Comparison of ENCODE assay signal across 1 cellular context in the genomic region with DNA sequence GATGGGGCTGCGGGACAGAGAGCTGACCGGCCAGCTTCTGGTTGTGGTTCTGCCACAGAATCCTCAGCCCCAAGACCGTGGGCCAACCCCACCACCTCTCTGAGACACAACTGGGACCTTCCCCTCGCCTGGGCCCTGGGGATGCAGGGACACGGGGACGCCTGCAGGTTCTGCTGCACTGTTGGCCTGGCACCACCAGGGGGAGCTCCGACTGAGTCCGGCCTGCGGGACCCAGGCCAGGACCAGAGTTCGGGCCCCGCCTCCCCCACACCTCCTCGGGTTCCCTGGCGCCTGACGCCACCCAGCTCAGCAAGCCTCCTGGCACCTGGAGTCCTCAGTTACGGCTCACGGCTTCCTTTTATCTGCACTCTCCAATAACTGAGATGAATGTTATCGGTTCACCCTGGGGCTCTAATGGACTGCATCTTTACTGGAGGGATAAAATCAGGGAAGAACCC.
TF ChIP-seq lines count a peak whose summit lies in the region.

No MANE protein-coding gene starts in this region.

TF ChIP-seq in HepG2, 621 proteins besides CTCF, POLR2A, EP300 and RAD21 (continued from another document and continues in another):
- TF ChIP-seq IKZF5 (CRISPR knock-in tag; IDR thresholded peaks at IDR 0.05) (peak; percentile 82), EEA1 (CRISPR knock-in tag; IDR thresholded peaks at IDR 0.05; ENCODE audit: borderline replicate concordance) (0 out of 2 replicates have a peak, but pooled peaks have one; percentile 45), ZNF205 (CRISPR knock-in tag; IDR thresholded peaks at IDR 0.05) (no peak; the same call in 1 of the 2 replicates), ZNF850 (CRISPR knock-in tag; conservative IDR thresholded peaks at IDR 0.05) (no peak), YEATS4 (CRISPR knock-in tag; IDR thresholded peaks at IDR 0.05; ENCODE audit: borderline replicate concordance) (no peak; the same call in 1 of the 2 replicates), ZNF691 (CRISPR knock-in tag; IDR thresholded peaks at IDR 0.05; ENCODE audit: borderline replicate concordance, low read depth) (peak; percentile 75; the same call in 1 of the 2 replicates), IRX3 (CRISPR knock-in tag; IDR thresholded peaks at IDR 0.05; ENCODE audit: borderline replicate concordance, low read depth) (peak; percentile 60; the same call in 1 of the 2 replicates), AKAP8 (CRISPR knock-in tag; IDR thresholded peaks at IDR 0.05) (peak; percentile 80; the same call in 1 of the 2 replicates), MXD4 (CRISPR knock-in tag; IDR thresholded peaks at IDR 0.05) (peak; percentile 65; the same call in 1 of the 2 replicates), MLX (CRISPR knock-in tag; IDR thresholded peaks at IDR 0.05) (0 out of 2 replicates have a peak, but pooled peaks have one; percentile 46), ZNF598 (CRISPR knock-in tag; IDR thresholded peaks at IDR 0.05; ENCODE audit: borderline replicate concordance) (peak; percentile 57; the same call in 1 of the 2 replicates), ZZZ3 (CRISPR knock-in tag; IDR thresholded peaks at IDR 0.05; ENCODE audit: borderline replicate concordance) (no peak), ETV5 (CRISPR knock-in tag; IDR thresholded peaks at IDR 0.05; ENCODE audit: borderline replicate concordance) (0 out of 2 replicates have a peak, but pooled peaks have one; percentile 11), ARID5B (CRISPR knock-in tag; IDR thresholded peaks at IDR 0.05) (peak; percentile 60), PHF20 (CRISPR knock-in tag; IDR thresholded peaks at IDR 0.05) (no peak), MXI1 (IDR thresholded peaks at IDR 0.05; ENCODE audit: borderline replicate concordance, low read depth, low read length) (peak; percentile 4; the same call in 1 of the 3 replicates), ZNF7 (CRISPR knock-in tag; IDR thresholded peaks at IDR 0.05) (no peak), ZNF326 (CRISPR knock-in tag; IDR thresholded peaks at IDR 0.05; ENCODE audit: borderline replicate concordance) (no peak), KDM3A (CRISPR knock-in tag; IDR thresholded peaks at IDR 0.05; ENCODE audit: low read depth) (peak; percentile 54; the same call in 1 of the 2 replicates), ZBTB34 (CRISPR knock-in tag; IDR thresholded peaks at IDR 0.05) (0 out of 2 replicates have a peak, but pooled peaks have one; percentile 59), ZNF260 (CRISPR knock-in tag; IDR thresholded peaks at IDR 0.05; ENCODE audit: borderline replicate concordance, low read depth) (no peak), ZNF782 (CRISPR knock-in tag; IDR thresholded peaks at IDR 0.05; ENCODE audit: borderline replicate concordance) (peak; percentile 84; the same call in 1 of the 2 replicates), ZBTB42 (CRISPR knock-in tag; IDR thresholded peaks at IDR 0.05) (no peak), ZNF263 (CRISPR knock-in tag; IDR thresholded peaks at IDR 0.05) (0 out of 2 replicates have a peak, but pooled peaks have one; percentile 20), HOXA3 (CRISPR knock-in tag; IDR thresholded peaks at IDR 0.05) (peak; percentile 62), FOSL1 (CRISPR knock-in tag; IDR thresholded peaks at IDR 0.05; ENCODE audit: borderline replicate concordance) (no peak), ZNF20 (CRISPR knock-in tag; IDR thresholded peaks at IDR 0.05) (no peak), ZNF772 (CRISPR knock-in tag; IDR thresholded peaks at IDR 0.05) (0 out of 2 replicates have a peak, but pooled peaks have one; percentile 45), ZNF350 (CRISPR knock-in tag; IDR thresholded peaks at IDR 0.05; ENCODE audit: borderline replicate concordance, low read depth) (peak; percentile 66), RFXAP (CRISPR knock-in tag; IDR thresholded peaks at IDR 0.05; ENCODE audit: borderline replicate concordance) (no peak), ZFP90 (CRISPR knock-in tag; IDR thresholded peaks at IDR 0.05; ENCODE audit: borderline replicate concordance) (peak; percentile 39; the same call in 1 of the 2 replicates), BCL6 (CRISPR knock-in tag; IDR thresholded peaks at IDR 0.05) (peak; percentile 61), YY1 (IDR thresholded peaks at IDR 0.05; ENCODE audit: insufficient read depth, insufficient replicate concordance, low read depth, low read length) (peak; percentile 54), HNF4A (CRISPR knock-in tag; IDR thresholded peaks at IDR 0.05) (peak; percentile 79), GLI4 (CRISPR knock-in tag; IDR thresholded peaks at IDR 0.05; ENCODE audit: borderline replicate concordance) (peak; percentile 62; the same call in 1 of the 2 replicates), ZBTB20 (CRISPR knock-in tag; IDR thresholded peaks at IDR 0.05; ENCODE audit: borderline replicate concordance, low read depth) (0 out of 2 replicates have a peak, but pooled peaks have one; percentile 48), ZFX (CRISPR knock-in tag; IDR thresholded peaks at IDR 0.05; ENCODE audit: low read depth) (peak; percentile 74), ZNF580 (CRISPR knock-in tag; IDR thresholded peaks at IDR 0.05; ENCODE audit: borderline replicate concordance, low read depth) (peak; percentile 91; the same call in 1 of the 2 replicates), MYC (CRISPR knock-in tag; IDR thresholded peaks at IDR 0.05; ENCODE audit: borderline replicate concordance) (peak; percentile 65; the same call in 1 of the 2 replicates), NFE2 (CRISPR knock-in tag; IDR thresholded peaks at IDR 0.05) (no peak), MZF1 (CRISPR knock-in tag; IDR thresholded peaks at IDR 0.05; ENCODE audit: borderline replicate concordance) (0 out of 2 replicates have a peak, but pooled peaks have one; percentile 39), HNF4G (IDR thresholded peaks at IDR 0.05; ENCODE audit: borderline replicate concordance, low read depth, low read length) (peak; percentile 55; the same call in 1 of the 2 replicates), HNF4G (CRISPR knock-in tag; IDR thresholded peaks at IDR 0.05; ENCODE audit: borderline replicate concordance, low read depth) (0 out of 2 replicates have a peak, but pooled peaks have one; percentile 35), FOSL2 (CRISPR knock-in tag; IDR thresholded peaks at IDR 0.05) (peak; percentile 52; the same call in 1 of the 2 replicates), PPARG (CRISPR knock-in tag; conservative IDR thresholded peaks at IDR 0.05) (peak; percentile 61; the same call in 1 of the 2 replicates), NR2F6 (IDR thresholded peaks at IDR 0.05) (no peak; the same call in 1 of the 2 replicates), NR2F6 (CRISPR knock-in tag; IDR thresholded peaks at IDR 0.05) (peak; percentile 43; the same call in 1 of the 2 replicates), HOXA7 (CRISPR knock-in tag; IDR thresholded peaks at IDR 0.05) (no peak), MAZ (IDR thresholded peaks at IDR 0.05; ENCODE audit: borderline replicate concordance, low read depth, low read length) (peak; percentile 62; the same call in 1 of the 2 replicates), MAZ (CRISPR knock-in tag; IDR thresholded peaks at IDR 0.05; ENCODE audit: low read depth) (peak; percentile 78), SYNCRIP (IDR thresholded peaks at IDR 0.05; ENCODE audit: insufficient read depth, low read depth, low read length) (no peak), PHF8 (CRISPR knock-in tag; IDR thresholded peaks at IDR 0.05) (peak; percentile 58)
- TF ChIP-seq, protein P1, sequence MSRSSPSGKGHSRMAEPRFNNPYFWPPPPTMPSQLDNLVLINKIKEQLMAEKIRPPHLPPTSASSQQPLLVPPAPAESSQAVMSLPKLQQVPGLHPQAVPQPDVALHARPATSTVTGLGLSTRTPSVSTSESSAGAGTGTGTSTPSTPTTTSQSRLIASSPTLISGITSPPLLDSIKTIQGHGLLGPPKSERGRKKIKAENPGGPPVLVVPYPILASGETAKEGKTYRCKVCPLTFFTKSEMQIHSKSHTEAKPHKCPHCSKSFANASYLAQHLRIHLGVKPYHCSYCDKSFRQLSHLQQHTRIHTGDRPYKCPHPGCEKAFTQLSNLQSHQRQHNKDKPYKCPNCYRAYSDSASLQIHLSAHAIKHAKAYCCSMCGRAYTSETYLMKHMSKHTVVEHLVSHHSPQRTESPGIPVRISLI (CRISPR knock-in tag; IDR thresholded peaks at IDR 0.05; ENCODE audit: borderline replicate concordance), result no peak
- TF ChIP-seq, protein P2, sequence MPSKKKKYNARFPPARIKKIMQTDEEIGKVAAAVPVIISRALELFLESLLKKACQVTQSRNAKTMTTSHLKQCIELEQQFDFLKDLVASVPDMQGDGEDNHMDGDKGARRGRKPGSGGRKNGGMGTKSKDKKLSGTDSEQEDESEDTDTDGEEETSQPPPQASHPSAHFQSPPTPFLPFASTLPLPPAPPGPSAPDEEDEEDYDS (CRISPR knock-in tag; IDR thresholded peaks at IDR 0.05), result peak; percentile 46; the same call in 1 of the 2 replicates
- TF ChIP-seq, protein P3, sequence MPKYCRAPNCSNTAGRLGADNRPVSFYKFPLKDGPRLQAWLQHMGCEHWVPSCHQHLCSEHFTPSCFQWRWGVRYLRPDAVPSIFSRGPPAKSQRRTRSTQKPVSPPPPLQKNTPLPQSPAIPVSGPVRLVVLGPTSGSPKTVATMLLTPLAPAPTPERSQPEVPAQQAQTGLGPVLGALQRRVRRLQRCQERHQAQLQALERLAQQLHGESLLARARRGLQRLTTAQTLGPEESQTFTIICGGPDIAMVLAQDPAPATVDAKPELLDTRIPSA (CRISPR knock-in tag; IDR thresholded peaks at IDR 0.05; ENCODE audit: borderline replicate concordance), result no peak
- TF ChIP-seq, protein P4, sequence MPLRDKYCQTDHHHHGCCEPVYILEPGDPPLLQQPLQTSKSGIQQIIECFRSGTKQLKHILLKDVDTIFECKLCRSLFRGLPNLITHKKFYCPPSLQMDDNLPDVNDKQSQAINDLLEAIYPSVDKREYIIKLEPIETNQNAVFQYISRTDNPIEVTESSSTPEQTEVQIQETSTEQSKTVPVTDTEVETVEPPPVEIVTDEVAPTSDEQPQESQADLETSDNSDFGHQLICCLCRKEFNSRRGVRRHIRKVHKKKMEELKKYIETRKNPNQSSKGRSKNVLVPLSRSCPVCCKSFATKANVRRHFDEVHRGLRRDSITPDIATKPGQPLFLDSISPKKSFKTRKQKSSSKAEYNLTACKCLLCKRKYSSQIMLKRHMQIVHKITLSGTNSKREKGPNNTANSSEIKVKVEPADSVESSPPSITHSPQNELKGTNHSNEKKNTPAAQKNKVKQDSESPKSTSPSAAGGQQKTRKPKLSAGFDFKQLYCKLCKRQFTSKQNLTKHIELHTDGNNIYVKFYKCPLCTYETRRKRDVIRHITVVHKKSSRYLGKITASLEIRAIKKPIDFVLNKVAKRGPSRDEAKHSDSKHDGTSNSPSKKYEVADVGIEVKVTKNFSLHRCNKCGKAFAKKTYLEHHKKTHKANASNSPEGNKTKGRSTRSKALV (CRISPR knock-in tag; IDR thresholded peaks at IDR 0.05), result no peak
